ENCODE assay signal across 24 cellular contexts in genomic region chr5:107391787-107392186, GRCh38.
"Had no signal": no experiment of that assay in that cellular context is flagged by ENCODE, and none has a peak within 500 bp of the region (broad histone marks: within the 10 kb centered on the region; RNA-seq: fewer than 3 reads in every experiment).

No MANE protein-coding gene starts in this region.

- H3K4me3 ChIP-seq: dorsolateral prefrontal cortex, heart left ventricle, hepatocyte, lung, prostate gland, right atrium auricular region, sigmoid colon, stomach, thyroid gland, vagina had no signal

- H3K4me2 ChIP-seq: hepatocyte had no signal

- ATAC-seq: heart left ventricle; left lobe of liver; naive thymus-derived CD8-positive, alpha-beta T cell; stimulated activated effector memory CD8-positive, alpha-beta T cell treated with anti-CD3 and anti-CD28 coated beads, Interleukin-12 subunit alpha, Interleukin-12 subunit beta, amount 100 ng/mL, for 72 hours had no signal

- H3K27ac ChIP-seq: heart left ventricle, hepatocyte, prostate gland, right atrium auricular region, sigmoid colon, stomach, thyroid gland, vagina had no signal

- H3K4me3 Mint-ChIP-seq: memory B cell; naive thymus-derived CD8-positive, alpha-beta T cell; nephron progenitor cell; stimulated activated effector memory CD8-positive, alpha-beta T cell treated with anti-CD3 and anti-CD28 coated beads, Interleukin-12 subunit alpha, Interleukin-12 subunit beta, amount 100 ng/mL, for 72 hours had no signal

- H3K4me1 ChIP-seq: prostate gland, thyroid gland had no signal

- H3K27me3 Mint-ChIP-seq: memory B cell had no signal

- DNase-seq: dorsolateral prefrontal cortex; effector CD4-positive, alpha-beta T cell; heart left ventricle; kidney; midbrain; naive thymus-derived CD8-positive, alpha-beta T cell; nephron progenitor cell; nucleus accumbens; sigmoid colon; stimulated activated CD4-positive, alpha-beta T cell treated with anti-CD3 and anti-CD28 coated beads, Interleukin-2, amount 100 ng/mL, for 24 hours; stimulated activated CD4-positive, alpha-beta T cell treated with anti-CD3 and anti-CD28 coated beads, Interleukin-4, amount 100 ng/mL, for 24 hours; stimulated activated naive CD4-positive, alpha-beta T cell treated with Interleukin-2 at 50 U/mL for 16 hours; stomach; thyroid gland; trophoblast cell had no signal

- H3K36me3 ChIP-seq: heart left ventricle, prostate gland, right atrium auricular region, sigmoid colon, stomach, thyroid gland, vagina had no signal

- H3K9me3 ChIP-seq: heart left ventricle, prostate gland, right atrium auricular region, sigmoid colon, stomach, thyroid gland, vagina had no signal

- H3K9me3 Mint-ChIP-seq: memory B cell; naive thymus-derived CD8-positive, alpha-beta T cell; nephron progenitor cell; stimulated activated effector memory CD8-positive, alpha-beta T cell treated with anti-CD3 and anti-CD28 coated beads, Interleukin-12 subunit alpha, Interleukin-12 subunit beta, amount 100 ng/mL, for 72 hours had no signal

- H3K27ac Mint-ChIP-seq: memory B cell; naive thymus-derived CD8-positive, alpha-beta T cell; nephron progenitor cell; stimulated activated effector memory CD8-positive, alpha-beta T cell treated with anti-CD3 and anti-CD28 coated beads, Interleukin-12 subunit alpha, Interleukin-12 subunit beta, amount 100 ng/mL, for 72 hours had no signal

- H3K36me3 Mint-ChIP-seq: memory B cell; naive thymus-derived CD8-positive, alpha-beta T cell had no signal

- H2AFZ ChIP-seq: hepatocyte had no signal

- FAIRE-seq: frontal cortex, kidney had no signal

- H3K27me3 ChIP-seq: dorsolateral prefrontal cortex, heart left ventricle, hepatocyte, right atrium auricular region, sigmoid colon, stomach, thyroid gland, vagina had no signal
